27 cellular contexts compared by ENCODE assay signal in genomic region chr16:2070576-2071453, GRCh38. TPM values are rescaled to one million over a fixed set of nuclear protein-coding genes. Genes with fewer than 3 reads are reported as not detected.
"Had no signal": no experiment of that assay in that cellular context is flagged by ENCODE, and none has a peak within 500 bp of the region (broad histone marks: within the 10 kb centered on the region; RNA-seq: fewer than 3 reads in every experiment).

No MANE protein-coding gene starts in this region.

- H3K4me1 Mint-ChIP-seq: activated CD4-positive, alpha-beta T cell treated with anti-CD3 and anti-CD28 coated beads for 36 hours; WTC11 had no signal

- H3K9me3 Mint-ChIP-seq: activated naive CD8-positive, alpha-beta T cell treated with anti-CD3 and anti-CD28 coated beads, Interleukin-2, amount 50 U/mL, for 24 hours; natural killer cell treated with Interleukin-12 subunit alpha and Interleukin-12 subunit beta and Interleukin-15 and Interleukin-18, amount 100 ng/mL, for 72 hours; T-helper 1 cell treated with Interleukin-12 subunit alpha and Interleukin-12 subunit beta and Interleukin-4 antibody, amounts not matched to agents 30 μg/mL and 1 μg/mL, for 36 hours; WTC11 had no signal

- H3K27ac Mint-ChIP-seq: activated CD4-positive, alpha-beta T cell treated with anti-CD3 and anti-CD28 coated beads for 36 hours; activated naive CD8-positive, alpha-beta T cell treated with anti-CD3 and anti-CD28 coated beads, Interleukin-2, amount 50 U/mL, for 24 hours; natural killer cell treated with Interleukin-12 subunit alpha and Interleukin-12 subunit beta and Interleukin-15 and Interleukin-18, amount 100 ng/mL, for 72 hours; T-helper 1 cell treated with Interleukin-12 subunit alpha and Interleukin-12 subunit beta and Interleukin-4 antibody, amounts not matched to agents 30 μg/mL and 1 μg/mL, for 36 hours; WTC11 had no signal

- H3K9me3 ChIP-seq: body of pancreas, neutrophil, pancreas, right lobe of liver, thyroid gland, upper lobe of right lung had no signal

- H3K27me3 ChIP-seq: body of pancreas, cardiac muscle cell, neutrophil, pancreas, right lobe of liver, thyroid gland, upper lobe of right lung had no signal

- H3K4me3 ChIP-seq: body of pancreas, cardiac muscle cell, pancreas, right lobe of liver, skin epidermis, thyroid gland, upper lobe of right lung had no signal

- H3K4me3 Mint-ChIP-seq: activated CD4-positive, alpha-beta T cell treated with anti-CD3 and anti-CD28 coated beads for 36 hours; activated naive CD8-positive, alpha-beta T cell treated with anti-CD3 and anti-CD28 coated beads, Interleukin-2, amount 50 U/mL, for 24 hours; natural killer cell treated with Interleukin-12 subunit alpha and Interleukin-12 subunit beta and Interleukin-15 and Interleukin-18, amount 100 ng/mL, for 72 hours; T-helper 1 cell treated with Interleukin-12 subunit alpha and Interleukin-12 subunit beta and Interleukin-4 antibody, amounts not matched to agents 30 μg/mL and 1 μg/mL, for 36 hours; WTC11 had no signal

- H3K27ac ChIP-seq: body of pancreas, cardiac muscle cell, neutrophil, pancreas, right lobe of liver, upper lobe of right lung had no signal

- DNase-seq: activated CD4-positive, alpha-beta T cell treated with anti-CD3 and anti-CD28 coated beads for 36 hours; activated CD4-positive, alpha-beta T cell treated with anti-CD3 and anti-CD28 coated beads, Interleukin-2, amount 50 U/mL, for 48 hours; activated effector memory CD4-positive, alpha-beta T cell treated with Interleukin-2 at 50 U/mL for 16 hours; activated naive CD4-positive, alpha-beta T cell treated with anti-CD3 and anti-CD28 coated beads, Interleukin-2, amount 50 U/mL, for 16 hours; activated naive CD8-positive, alpha-beta T cell treated with anti-CD3 and anti-CD28 coated beads, Interleukin-2, amount 50 U/mL, for 24 hours; activated T-cell treated with anti-CD3 and anti-CD28 coated beads, Interleukin-2, amount 50 U/mL, for 48 hours; body of pancreas; cortex of kidney; foreskin fibroblast; left ventricle myocardium superior; mammary epithelial cell; stimulated activated CD4-positive, alpha-beta T cell treated with anti-CD3 and anti-CD28 coated beads, Interleukin-1b, Interleukin-23, amount 100 ng/mL, for 48 hours; stimulated activated naive CD4-positive, alpha-beta T cell; T1000; thyroid gland; upper lobe of right lung had no signal

- H3K27me3 Mint-ChIP-seq: activated CD4-positive, alpha-beta T cell treated with anti-CD3 and anti-CD28 coated beads for 36 hours; activated naive CD8-positive, alpha-beta T cell treated with anti-CD3 and anti-CD28 coated beads, Interleukin-2, amount 50 U/mL, for 24 hours; natural killer cell treated with Interleukin-12 subunit alpha and Interleukin-12 subunit beta and Interleukin-15 and Interleukin-18, amount 100 ng/mL, for 72 hours had no signal

- ATAC-seq: activated CD4-positive, alpha-beta T cell treated with anti-CD3 and anti-CD28 coated beads for 36 hours; activated naive CD8-positive, alpha-beta T cell treated with anti-CD3 and anti-CD28 coated beads, Interleukin-2, amount 50 U/mL, for 24 hours; body of pancreas; upper lobe of right lung; WTC11 had no signal

- FAIRE-seq: pancreas had no signal

- H3K4me1 ChIP-seq: body of pancreas, pancreas, right lobe of liver, upper lobe of right lung had no signal

RNA-seq across cellular contexts. Expression of gene NPW, which starts 51.2 kb away (rescaled TPM):
- total RNA-seq: body of pancreas, cerebellum, kidney epithelial cell, left ventricle myocardium superior, subcutaneous adipose tissue, upper lobe of right lung had no signal
